8 cellular contexts compared by ENCODE assay signal in the genomic region with DNA sequence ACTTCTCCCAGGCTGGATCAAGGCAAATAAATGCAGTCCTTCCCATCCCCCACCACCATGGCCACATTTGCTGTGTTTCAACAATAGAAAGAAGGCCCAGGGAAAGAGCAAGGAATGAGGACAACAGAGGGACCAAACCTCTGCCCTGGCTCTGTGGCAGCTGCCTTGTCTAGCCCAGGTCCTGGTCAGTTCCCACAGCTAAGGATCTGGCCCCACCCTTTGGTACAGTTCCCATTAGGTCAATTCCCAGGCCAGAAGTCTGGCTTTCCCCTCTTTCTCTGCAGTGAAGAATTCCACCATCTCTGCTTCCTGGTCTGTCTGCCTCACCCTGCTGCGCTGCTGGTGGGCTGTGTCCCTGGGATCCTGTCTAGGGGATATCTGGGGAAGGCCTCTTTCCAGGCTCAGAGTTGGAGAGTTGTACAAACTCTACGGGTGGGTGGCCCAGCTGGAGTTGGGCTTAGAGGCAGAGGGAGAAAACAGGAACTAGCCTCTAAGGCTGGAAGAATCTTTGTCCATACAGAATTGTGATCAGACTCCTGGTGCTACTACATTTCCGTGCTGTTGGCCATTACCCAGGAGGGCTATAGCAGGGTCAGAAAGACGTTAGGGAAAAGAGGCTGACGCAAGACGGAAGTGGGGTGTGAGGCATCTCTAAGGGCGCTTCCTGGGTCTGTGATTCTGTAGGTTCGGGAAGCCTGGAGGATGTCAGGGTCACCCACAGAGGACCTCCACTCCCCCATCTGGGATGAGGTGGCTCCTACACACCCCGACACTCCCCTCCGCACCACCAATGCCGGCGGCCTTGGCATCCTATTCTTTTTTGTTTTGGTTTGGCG. TPM values are rescaled to one million over a fixed set of nuclear protein-coding genes. Genes with fewer than 3 reads are reported as not detected.
DNase-seq lines count a peak whose midpoint lies in the region; ATAC-seq and TF ChIP-seq lines count a peak whose summit lies in the region.

No MANE protein-coding gene starts in this region.

- no peak for TF ChIP-seq CTCF in activated CD8-positive, alpha-beta T cell treated with anti-CD3 and anti-CD28 coated beads for 36 hours (IDR thresholded peaks at IDR 0.05)

- CTCF ChIA-PET in activated naive CD4-positive, alpha-beta T cell treated with anti-CD3 and anti-CD28 coated beads for 36 hours (lab: Charles Lee), result interaction anchor here (0.6 to 13.3 kb wide), 8 partner anchors 9 to 181 kb away, joined by 3 to 196 read pairs (median 8); a partner anchor contains a TSS
- CTCF ChIA-PET in activated CD8-positive, alpha-beta T cell treated with anti-CD3 and anti-CD28 coated beads for 36 hours (lab: Charles Lee), result interaction anchor here (0.6 to 18.7 kb wide), 9 partner anchors 9 to 181 kb away, joined by 3 to 306 read pairs (median 8); a partner anchor contains a TSS

- no peaks in the 10 kb centered on the region for H3K9me3 Mint-ChIP-seq in activated naive CD4-positive, alpha-beta T cell treated with anti-CD3 and anti-CD28 coated beads for 36 hours
- no peaks in the 10 kb centered on the region for H3K9me3 Mint-ChIP-seq in activated CD8-positive, alpha-beta T cell treated with anti-CD3 and anti-CD28 coated beads for 36 hours

- H3K36me3 Mint-ChIP-seq in activated naive CD4-positive, alpha-beta T cell treated with anti-CD3 and anti-CD28 coated beads for 36 hours (ENCODE audit: low read depth), result peaks cover 25% of the 10 kb centered on the region
- peaks cover 30% of the 10 kb centered on the region for H3K36me3 Mint-ChIP-seq in activated CD8-positive, alpha-beta T cell treated with anti-CD3 and anti-CD28 coated beads for 36 hours (ENCODE audit: low read depth)

- H3K27ac Mint-ChIP-seq in activated naive CD4-positive, alpha-beta T cell treated with anti-CD3 and anti-CD28 coated beads for 36 hours, result peak overlapping the region; percentile 89
- H3K27ac Mint-ChIP-seq in activated CD8-positive, alpha-beta T cell treated with anti-CD3 and anti-CD28 coated beads for 36 hours, result peak overlapping the region; percentile 96

- POLR2A ChIA-PET in activated CD8-positive, alpha-beta T cell treated with anti-CD3 and anti-CD28 coated beads for 36 hours (lab: Charles Lee), result interaction anchor here (0.8 to 6.3 kb wide), 21 partner anchors 9 to 190 kb away, joined by 3 to 82 read pairs (median 5); a partner anchor contains a TSS

- H3K4me1 Mint-ChIP-seq in activated naive CD4-positive, alpha-beta T cell treated with anti-CD3 and anti-CD28 coated beads for 36 hours (ENCODE audit: low read depth), result peaks cover 67% of the 10 kb centered on the region
- H3K4me1 Mint-ChIP-seq in activated CD8-positive, alpha-beta T cell treated with anti-CD3 and anti-CD28 coated beads for 36 hours (ENCODE audit: low read depth), result peaks cover 50% of the 10 kb centered on the region

- no peak for ATAC-seq in activated CD8-positive, alpha-beta T cell treated with anti-CD3 and anti-CD28 coated beads for 36 hours
- ATAC-seq in left cardiac atrium, result peak; percentile 32 to 42

- DNase-seq in activated naive CD4-positive, alpha-beta T cell treated with anti-CD3 and anti-CD28 coated beads for 36 hours, result peak; percentile 26
- DNase-seq in activated naive CD4-positive, alpha-beta T cell treated with anti-CD3 and anti-CD28 coated beads, Interleukin-2, amount 50 U/mL, for 16 hours, result no peak
- DNase-seq in activated CD8-positive, alpha-beta T cell treated with anti-CD3 and anti-CD28 coated beads for 36 hours, result no peak
- peak; percentile 83 for DNase-seq in left cardiac atrium
- peak; percentile 61 for DNase-seq in putamen (ENCODE audit: low spot score)
- no peak for DNase-seq in NCI-H1436 (lab: John Stamatoyannopoulos, UW)
- DNase-seq in NCI-H1930 (lab: John Stamatoyannopoulos, UW), result no peak
- no peak for DNase-seq in HT-29 (ENCODE audit: low spot score)

- no peaks in the 10 kb centered on the region for H3K27me3 Mint-ChIP-seq in activated naive CD4-positive, alpha-beta T cell treated with anti-CD3 and anti-CD28 coated beads for 36 hours (ENCODE audit: low read depth)
- H3K27me3 Mint-ChIP-seq in activated CD8-positive, alpha-beta T cell treated with anti-CD3 and anti-CD28 coated beads for 36 hours, result no peaks in the 10 kb centered on the region

- H3K4me3 Mint-ChIP-seq in activated naive CD4-positive, alpha-beta T cell treated with anti-CD3 and anti-CD28 coated beads for 36 hours, result peak overlapping the region; percentile 92
- peak overlapping the region; percentile 89 for H3K4me3 Mint-ChIP-seq in activated CD8-positive, alpha-beta T cell treated with anti-CD3 and anti-CD28 coated beads for 36 hours

- intact Hi-C loops in activated naive CD4-positive, alpha-beta T cell treated with anti-CD3 and anti-CD28 coated beads for 36 hours (cut with micrococcal nuclease), result no loop called here
- intact Hi-C loops in activated CD8-positive, alpha-beta T cell treated with anti-CD3 and anti-CD28 coated beads for 36 hours (cut with micrococcal nuclease), result no loop called here
- intact Hi-C loops in left cardiac atrium (cut with DNase I), result no loop called here

RNA-seq across cellular contexts. Expression of a gene that starts 1.0 kb away (rescaled TPM):
- 100 to 1,000 TPM; 126 to 130 TPM for total RNA-seq in activated naive CD4-positive, alpha-beta T cell treated with anti-CD3 and anti-CD28 coated beads for 36 hours
- total RNA-seq in activated CD8-positive, alpha-beta T cell treated with anti-CD3 and anti-CD28 coated beads for 36 hours, result 10 to 100 TPM; 85.9 to 97.1 TPM
- total RNA-seq in left cardiac atrium, result 100 to 1,000 TPM; 169 to 198 TPM
- 90.6 and 122 TPM in 2 replicates for total RNA-seq in HT-29 (2014; rRNA removed; shearing (Covaris generic))

RNA-seq across cellular contexts. Expression of a gene that starts 2.4 kb away (rescaled TPM):
- 10 to 100 TPM in 1 of 2 experiments, 1 to 10 TPM in 1; 6.5 to 10.6 TPM for total RNA-seq in activated naive CD4-positive, alpha-beta T cell treated with anti-CD3 and anti-CD28 coated beads for 36 hours
- total RNA-seq in activated CD8-positive, alpha-beta T cell treated with anti-CD3 and anti-CD28 coated beads for 36 hours, result 1 to 10 TPM; 1.1 to 1.8 TPM
- 100 to 1,000 TPM in 1 of 2 donors, 10 to 100 TPM in 1; 16.5 to 117 TPM for total RNA-seq in left cardiac atrium
- not detected in 2 replicates for total RNA-seq in HT-29 (2014; rRNA removed; shearing (Covaris generic))

RNA-seq across cellular contexts. Expression of a gene that starts 13.9 kb away (rescaled TPM):
- 1 to 10 TPM in 1 of 2 experiments, under 1 TPM in 1; 0.74 to 1.6 TPM for total RNA-seq in activated naive CD4-positive, alpha-beta T cell treated with anti-CD3 and anti-CD28 coated beads for 36 hours
- total RNA-seq in activated CD8-positive, alpha-beta T cell treated with anti-CD3 and anti-CD28 coated beads for 36 hours, result under 1 TPM; 0.60 to 0.81 TPM
- 10 to 100 TPM; 35.9 to 92.7 TPM for total RNA-seq in left cardiac atrium
- total RNA-seq in HT-29 (2014; rRNA removed; shearing (Covaris generic)), result not detected in 2 replicates

RNA-seq across cellular contexts. Expression of a gene that starts 22.2 kb away (rescaled TPM):
- total RNA-seq in activated naive CD4-positive, alpha-beta T cell treated with anti-CD3 and anti-CD28 coated beads for 36 hours, result not detected
- not detected for total RNA-seq in activated CD8-positive, alpha-beta T cell treated with anti-CD3 and anti-CD28 coated beads for 36 hours
- under 1 TPM in 1 of 2 donors, not detected in 1; 0.76 TPM for total RNA-seq in left cardiac atrium
- total RNA-seq in HT-29 (2014; rRNA removed; shearing (Covaris generic)), result 0.52 TPM in 1 of 2 replicates, not detected in the other

RNA-seq across cellular contexts. Expression of a gene that starts 23.9 kb away (rescaled TPM):
- total RNA-seq in activated naive CD4-positive, alpha-beta T cell treated with anti-CD3 and anti-CD28 coated beads for 36 hours, result 10 to 100 TPM; 45.7 to 49.0 TPM
- total RNA-seq in activated CD8-positive, alpha-beta T cell treated with anti-CD3 and anti-CD28 coated beads for 36 hours, result 10 to 100 TPM; 39.9 to 40.8 TPM
- 10 to 100 TPM; 19.7 to 25.2 TPM for total RNA-seq in left cardiac atrium
- total RNA-seq in HT-29 (2014; rRNA removed; shearing (Covaris generic)), result 57.5 and 70.7 TPM in 2 replicates

Comparison
In these comparisons a context has a peak if more than half of its experiments do, and no peak if none do; other contexts are left out.
1. DNase-seq: peak in activated naive CD4-positive, alpha-beta T cell treated with anti-CD3 and anti-CD28 coated beads for 36 hours (single experiment), left cardiac atrium (single experiment) and putamen (single experiment); none in activated naive CD4-positive, alpha-beta T cell treated with anti-CD3 and anti-CD28 coated beads, Interleukin-2, amount 50 U/mL, for 16 hours (single experiment), activated CD8-positive, alpha-beta T cell treated with anti-CD3 and anti-CD28 coated beads for 36 hours (single experiment), NCI-H1436 (single experiment), NCI-H1930 (0 of 2) and HT-29 (single experiment).
2. RNA of a gene that starts 13.9 kb away (total RNA-seq): 35.9 to 92.7 TPM in left cardiac atrium; 0.74 to 1.6 TPM in activated naive CD4-positive, alpha-beta T cell treated with anti-CD3 and anti-CD28 coated beads for 36 hours, 0.60 to 0.81 TPM in activated CD8-positive, alpha-beta T cell treated with anti-CD3 and anti-CD28 coated beads for 36 hours and not detected in HT-29; every median in the first group is over 10 times any median in the second.